In the genomic region with DNA sequence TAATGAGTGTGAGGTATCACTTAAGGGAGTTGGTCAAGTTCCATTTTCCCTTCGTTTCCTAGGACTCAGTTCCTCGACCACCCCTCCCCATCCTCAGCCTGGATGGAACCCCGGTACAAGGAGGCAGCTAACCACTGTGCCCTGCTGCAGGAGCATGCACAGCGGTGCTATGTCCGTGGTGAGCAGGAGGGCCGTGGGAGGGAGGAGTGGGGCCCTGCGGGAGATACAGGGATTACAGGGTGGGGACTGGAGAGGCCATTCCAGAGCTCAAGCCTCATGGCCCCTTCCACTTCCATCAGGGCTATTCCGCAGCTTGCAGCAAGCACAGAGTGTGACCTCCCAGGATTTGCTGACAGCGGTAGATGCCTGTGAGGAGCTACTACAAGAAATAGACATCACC, we compare ENCODE assay signal across 25 cellular contexts.
"Had no signal": no experiment of that assay in that cellular context is flagged by ENCODE, and none has a peak within 500 bp of the region (broad histone marks: within the 10 kb centered on the region; RNA-seq: fewer than 3 reads in every experiment).

No MANE protein-coding gene starts in this region.

- H3K4me1 Mint-ChIP-seq: activated naive CD8-positive, alpha-beta T cell treated with anti-CD3 and anti-CD28 coated beads, Interleukin-2, amount 50 U/mL, for 24 hours; T-cell had no signal

- H3K9me3 ChIP-seq: ascending aorta, body of pancreas had no signal

- H3K27ac ChIP-seq: ascending aorta, body of pancreas, SK-N-MC, VCaP had no signal

- H3K36me3 Mint-ChIP-seq: activated naive CD4-positive, alpha-beta T cell treated with anti-CD3 and anti-CD28 coated beads, Interleukin-2, amount 50 U/mL, for 72 hours had no signal

- DNase-seq: activated CD4-positive, alpha-beta memory T cell treated with anti-CD3 and anti-CD28 coated beads for 36 hours; activated CD4-positive, alpha-beta T cell treated with anti-CD3 and anti-CD28 coated beads, Interleukin-2, amount 10 ng/mL, durations not matched to agents 7 days and 5 days; activated CD4-positive, CD25-positive, alpha-beta regulatory T cell; activated CD8-positive, alpha-beta memory T cell treated with anti-CD3 and anti-CD28 coated beads for 24 hours; activated effector memory CD4-positive, alpha-beta T cell treated with anti-CD3 and anti-CD28 coated beads, Interleukin-2, amount 50 U/mL, for 16 hours; activated naive CD4-positive, alpha-beta T cell treated with Interleukin-2 at 50 U/mL for 16 hours; activated naive CD8-positive, alpha-beta T cell treated with anti-CD3 and anti-CD28 coated beads, Interleukin-2, amount 50 U/mL, for 24 hours; activated T-cell treated with anti-CD3 and anti-CD28 coated beads, Interleukin-2, amount 50 U/mL, for 4 hours; amniotic stem cell; central memory CD4-positive, alpha-beta T cell; Karpas-422; NCI-H1048; NCI-H146; NCI-H187 treated with DMSO at 0.1 percent for 48 hours; NCI-H2081 treated with DMSO at 0.1 percent for 48 hours; NCI-H446; NCI-H524; T-cell; T-helper 2 cell; T1000 had no signal

- H3K4me3 ChIP-seq: ascending aorta, body of pancreas, SK-N-MC had no signal

- H3K27me3 ChIP-seq: ascending aorta, body of pancreas had no signal

- H3K4me1 ChIP-seq: ascending aorta, body of pancreas had no signal

- H3K4me3 Mint-ChIP-seq: activated CD4-positive, alpha-beta memory T cell treated with anti-CD3 and anti-CD28 coated beads for 36 hours; activated CD4-positive, alpha-beta T cell treated with anti-CD3 and anti-CD28 coated beads, Interleukin-2, amount 10 ng/mL, durations not matched to agents 7 days and 5 days; activated naive CD8-positive, alpha-beta T cell treated with anti-CD3 and anti-CD28 coated beads, Interleukin-2, amount 50 U/mL, for 24 hours; activated T-cell treated with anti-CD3 and anti-CD28 coated beads, Interleukin-2, amount 50 U/mL, for 4 hours; T-cell had no signal

- ATAC-seq: activated naive CD4-positive, alpha-beta T cell treated with anti-CD3 and anti-CD28 coated beads, Interleukin-2, amount 50 U/mL, for 72 hours; activated naive CD8-positive, alpha-beta T cell treated with anti-CD3 and anti-CD28 coated beads, Interleukin-2, amount 50 U/mL, for 24 hours; activated T-cell treated with anti-CD3 and anti-CD28 coated beads, Interleukin-2, amount 50 U/mL, for 4 hours; body of pancreas; T-cell had no signal

- H3K27me3 Mint-ChIP-seq: activated CD4-positive, alpha-beta memory T cell treated with anti-CD3 and anti-CD28 coated beads for 36 hours; activated CD4-positive, alpha-beta T cell treated with anti-CD3 and anti-CD28 coated beads, Interleukin-2, amount 10 ng/mL, durations not matched to agents 7 days and 5 days; activated naive CD8-positive, alpha-beta T cell treated with anti-CD3 and anti-CD28 coated beads, Interleukin-2, amount 50 U/mL, for 24 hours; T-cell had no signal

- H3K9me3 Mint-ChIP-seq: activated CD4-positive, alpha-beta memory T cell treated with anti-CD3 and anti-CD28 coated beads for 36 hours; activated CD4-positive, alpha-beta T cell treated with anti-CD3 and anti-CD28 coated beads, Interleukin-2, amount 10 ng/mL, durations not matched to agents 7 days and 5 days; activated naive CD4-positive, alpha-beta T cell treated with anti-CD3 and anti-CD28 coated beads, Interleukin-2, amount 50 U/mL, for 72 hours; activated naive CD8-positive, alpha-beta T cell treated with anti-CD3 and anti-CD28 coated beads, Interleukin-2, amount 50 U/mL, for 24 hours; activated T-cell treated with anti-CD3 and anti-CD28 coated beads, Interleukin-2, amount 50 U/mL, for 4 hours; T-cell had no signal

- H3K27ac Mint-ChIP-seq: activated CD4-positive, alpha-beta memory T cell treated with anti-CD3 and anti-CD28 coated beads for 36 hours; activated CD4-positive, alpha-beta T cell treated with anti-CD3 and anti-CD28 coated beads, Interleukin-2, amount 10 ng/mL, durations not matched to agents 7 days and 5 days; activated naive CD8-positive, alpha-beta T cell treated with anti-CD3 and anti-CD28 coated beads, Interleukin-2, amount 50 U/mL, for 24 hours had no signal
